Comparison of ENCODE assay signal across 8 cellular contexts in the genomic region with DNA sequence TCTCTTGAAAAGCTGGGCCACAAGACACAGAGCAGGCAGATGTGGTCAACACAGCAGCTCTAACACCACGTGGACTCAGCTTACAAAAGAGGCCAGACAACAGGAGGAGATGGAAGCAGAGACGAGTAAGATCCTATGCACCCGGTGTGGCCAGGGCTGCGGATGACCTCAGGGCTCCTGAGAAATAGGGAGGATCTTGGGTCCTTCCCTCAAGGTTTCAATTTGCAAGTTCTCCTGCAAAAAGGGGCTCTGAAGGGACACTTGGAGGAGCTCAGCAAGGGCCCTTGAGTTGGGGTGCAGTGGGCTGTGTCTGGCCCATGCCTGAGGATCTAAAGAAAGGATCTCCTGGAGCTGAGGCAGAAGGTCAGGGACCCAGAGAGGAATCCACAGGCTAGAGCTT.
"Had no signal": no experiment of that assay in that cellular context is flagged by ENCODE, and none has a peak within 500 bp of the region (broad histone marks: within the 10 kb centered on the region; RNA-seq: fewer than 3 reads in every experiment).

No MANE protein-coding gene starts in this region.

- FAIRE-seq: H54, HTR-8/SVneo, K562 had no signal

- H3K9ac ChIP-seq: GM23248 had no signal

- ATAC-seq: K562 had no signal

- H3K4me3 Mint-ChIP-seq: H9 had no signal

- DNase-seq: GM23248, GOT3, H9, HCEC 1CT, IMR-90 had no signal

- H2AFZ ChIP-seq: GM23248 had no signal

- H3K27ac ChIP-seq: GM23248 had no signal

- H3K4me3 ChIP-seq: GM23248, K562 had no signal
